1 cellular context compared by ENCODE assay signal in the genomic region with DNA sequence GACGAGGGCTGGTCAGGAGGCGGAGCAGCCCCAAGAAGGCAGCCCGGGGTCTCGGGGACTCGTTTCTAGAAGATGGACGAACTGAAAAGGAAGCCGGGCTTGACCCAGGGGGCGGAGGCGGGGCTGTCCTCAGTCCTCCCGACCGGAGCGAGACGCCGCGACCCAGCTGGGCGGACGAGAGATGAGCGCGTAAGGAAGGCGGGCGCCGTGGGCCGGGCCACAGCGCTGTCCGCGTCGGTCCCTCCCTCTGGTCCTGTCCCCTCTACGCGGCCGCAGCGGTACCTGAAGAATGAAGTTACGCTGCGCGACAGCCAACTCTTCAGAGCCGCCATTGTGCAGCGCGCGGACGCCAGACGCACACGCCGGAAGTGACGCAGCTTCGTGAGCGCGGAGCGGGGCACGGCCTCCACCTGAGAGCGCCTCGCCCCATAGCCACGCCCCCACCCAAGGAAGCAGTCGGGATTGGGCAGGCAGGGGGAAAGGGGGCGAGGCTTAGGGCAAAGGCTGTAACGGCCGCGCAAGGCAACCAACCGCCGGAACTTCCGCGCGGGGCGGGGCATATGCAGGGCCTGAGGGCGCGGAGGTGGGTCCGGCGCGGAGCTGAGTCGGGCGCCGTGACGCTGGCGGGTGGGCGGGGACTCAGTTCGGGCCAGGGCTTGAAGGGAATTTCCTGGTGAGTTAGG.
TF ChIP-seq lines count a peak whose summit lies in the region.

A gene (minus strand): TSS at position 370 of the 683 bp plus-strand sequence. CDS start 38 bp downstream, at position 332.

TF ChIP-seq in HepG2, 621 proteins besides CTCF, POLR2A, EP300 and RAD21 (continued from another document and continues in another):
- TF ChIP-seq, protein P1, sequence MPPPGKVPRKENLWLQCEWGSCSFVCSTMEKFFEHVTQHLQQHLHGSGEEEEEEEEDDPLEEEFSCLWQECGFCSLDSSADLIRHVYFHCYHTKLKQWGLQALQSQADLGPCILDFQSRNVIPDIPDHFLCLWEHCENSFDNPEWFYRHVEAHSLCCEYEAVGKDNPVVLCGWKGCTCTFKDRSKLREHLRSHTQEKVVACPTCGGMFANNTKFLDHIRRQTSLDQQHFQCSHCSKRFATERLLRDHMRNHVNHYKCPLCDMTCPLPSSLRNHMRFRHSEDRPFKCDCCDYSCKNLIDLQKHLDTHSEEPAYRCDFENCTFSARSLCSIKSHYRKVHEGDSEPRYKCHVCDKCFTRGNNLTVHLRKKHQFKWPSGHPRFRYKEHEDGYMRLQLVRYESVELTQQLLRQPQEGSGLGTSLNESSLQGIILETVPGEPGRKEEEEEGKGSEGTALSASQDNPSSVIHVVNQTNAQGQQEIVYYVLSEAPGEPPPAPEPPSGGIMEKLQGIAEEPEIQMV (CRISPR knock-in tag; IDR thresholded peaks at IDR 0.05; ENCODE audit: low read depth) = no peak; the same call in 1 of the 2 replicates
- peak; percentile 50 for TF ChIP-seq XRCC5 (optimal IDR thresholded peaks at IDR 0.05; ENCODE audit: low read length)
- no peak for TF ChIP-seq MAFF (IDR thresholded peaks at IDR 0.05; ENCODE audit: low read depth, low read length)
- TF ChIP-seq, protein P2, sequence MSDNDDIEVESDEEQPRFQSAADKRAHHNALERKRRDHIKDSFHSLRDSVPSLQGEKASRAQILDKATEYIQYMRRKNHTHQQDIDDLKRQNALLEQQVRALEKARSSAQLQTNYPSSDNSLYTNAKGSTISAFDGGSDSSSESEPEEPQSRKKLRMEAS (IDR thresholded peaks at IDR 0.05) = peak; percentile 25
- peak; percentile 53 for TF ChIP-seq HCFC1 (IDR thresholded peaks at IDR 0.05; ENCODE audit: low read depth, low read length)
- TF ChIP-seq, protein P3, sequence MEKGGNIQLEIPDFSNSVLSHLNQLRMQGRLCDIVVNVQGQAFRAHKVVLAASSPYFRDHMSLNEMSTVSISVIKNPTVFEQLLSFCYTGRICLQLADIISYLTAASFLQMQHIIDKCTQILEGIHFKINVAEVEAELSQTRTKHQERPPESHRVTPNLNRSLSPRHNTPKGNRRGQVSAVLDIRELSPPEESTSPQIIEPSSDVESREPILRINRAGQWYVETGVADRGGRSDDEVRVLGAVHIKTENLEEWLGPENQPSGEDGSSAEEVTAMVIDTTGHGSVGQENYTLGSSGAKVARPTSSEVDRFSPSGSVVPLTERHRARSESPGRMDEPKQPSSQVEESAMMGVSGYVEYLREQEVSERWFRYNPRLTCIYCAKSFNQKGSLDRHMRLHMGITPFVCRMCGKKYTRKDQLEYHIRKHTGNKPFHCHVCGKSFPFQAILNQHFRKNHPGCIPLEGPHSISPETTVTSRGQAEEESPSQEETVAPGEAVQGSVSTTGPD (CRISPR knock-in tag; IDR thresholded peaks at IDR 0.05) = no peak
- TF ChIP-seq, protein P4, sequence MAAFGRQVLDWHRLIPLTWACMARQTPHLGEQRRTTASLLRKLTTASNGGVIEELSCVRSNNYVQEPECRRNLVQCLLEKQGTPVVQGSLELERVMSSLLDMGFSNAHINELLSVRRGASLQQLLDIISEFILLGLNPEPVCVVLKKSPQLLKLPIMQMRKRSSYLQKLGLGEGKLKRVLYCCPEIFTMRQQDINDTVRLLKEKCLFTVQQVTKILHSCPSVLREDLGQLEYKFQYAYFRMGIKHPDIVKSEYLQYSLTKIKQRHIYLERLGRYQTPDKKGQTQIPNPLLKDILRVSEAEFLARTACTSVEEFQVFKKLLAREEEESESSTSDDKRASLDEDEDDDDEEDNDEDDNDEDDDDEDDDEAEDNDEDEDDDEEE (CRISPR knock-in tag; IDR thresholded peaks at IDR 0.05) = no peak
- no peak for TF ChIP-seq ZNF652 (CRISPR knock-in tag; IDR thresholded peaks at IDR 0.05; ENCODE audit: borderline replicate concordance, low read depth)
- TF ChIP-seq, protein P5, sequence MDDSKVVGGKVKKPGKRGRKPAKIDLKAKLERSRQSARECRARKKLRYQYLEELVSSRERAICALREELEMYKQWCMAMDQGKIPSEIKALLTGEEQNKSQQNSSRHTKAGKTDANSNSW (CRISPR knock-in tag; IDR thresholded peaks at IDR 0.05; ENCODE audit: borderline replicate concordance) = 0 out of 2 replicates have a peak, but pooled peaks have one; percentile 58
- TF ChIP-seq, protein P6, sequence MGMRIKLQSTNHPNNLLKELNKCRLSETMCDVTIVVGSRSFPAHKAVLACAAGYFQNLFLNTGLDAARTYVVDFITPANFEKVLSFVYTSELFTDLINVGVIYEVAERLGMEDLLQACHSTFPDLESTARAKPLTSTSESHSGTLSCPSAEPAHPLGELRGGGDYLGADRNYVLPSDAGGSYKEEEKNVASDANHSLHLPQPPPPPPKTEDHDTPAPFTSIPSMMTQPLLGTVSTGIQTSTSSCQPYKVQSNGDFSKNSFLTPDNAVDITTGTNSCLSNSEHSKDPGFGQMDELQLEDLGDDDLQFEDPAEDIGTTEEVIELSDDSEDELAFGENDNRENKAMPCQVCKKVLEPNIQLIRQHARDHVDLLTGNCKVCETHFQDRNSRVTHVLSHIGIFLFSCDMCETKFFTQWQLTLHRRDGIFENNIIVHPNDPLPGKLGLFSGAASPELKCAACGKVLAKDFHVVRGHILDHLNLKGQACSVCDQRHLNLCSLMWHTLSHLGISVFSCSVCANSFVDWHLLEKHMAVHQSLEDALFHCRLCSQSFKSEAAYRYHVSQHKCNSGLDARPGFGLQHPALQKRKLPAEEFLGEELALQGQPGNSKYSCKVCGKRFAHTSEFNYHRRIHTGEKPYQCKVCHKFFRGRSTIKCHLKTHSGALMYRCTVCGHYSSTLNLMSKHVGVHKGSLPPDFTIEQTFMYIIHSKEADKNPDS (CRISPR knock-in tag; IDR thresholded peaks at IDR 0.05) = no peak; the same call in 1 of the 2 replicates
- no peak; the same call in 1 of the 2 replicates for TF ChIP-seq ZNF329 (CRISPR knock-in tag; IDR thresholded peaks at IDR 0.05; ENCODE audit: low read depth)
- TF ChIP-seq, protein P7, sequence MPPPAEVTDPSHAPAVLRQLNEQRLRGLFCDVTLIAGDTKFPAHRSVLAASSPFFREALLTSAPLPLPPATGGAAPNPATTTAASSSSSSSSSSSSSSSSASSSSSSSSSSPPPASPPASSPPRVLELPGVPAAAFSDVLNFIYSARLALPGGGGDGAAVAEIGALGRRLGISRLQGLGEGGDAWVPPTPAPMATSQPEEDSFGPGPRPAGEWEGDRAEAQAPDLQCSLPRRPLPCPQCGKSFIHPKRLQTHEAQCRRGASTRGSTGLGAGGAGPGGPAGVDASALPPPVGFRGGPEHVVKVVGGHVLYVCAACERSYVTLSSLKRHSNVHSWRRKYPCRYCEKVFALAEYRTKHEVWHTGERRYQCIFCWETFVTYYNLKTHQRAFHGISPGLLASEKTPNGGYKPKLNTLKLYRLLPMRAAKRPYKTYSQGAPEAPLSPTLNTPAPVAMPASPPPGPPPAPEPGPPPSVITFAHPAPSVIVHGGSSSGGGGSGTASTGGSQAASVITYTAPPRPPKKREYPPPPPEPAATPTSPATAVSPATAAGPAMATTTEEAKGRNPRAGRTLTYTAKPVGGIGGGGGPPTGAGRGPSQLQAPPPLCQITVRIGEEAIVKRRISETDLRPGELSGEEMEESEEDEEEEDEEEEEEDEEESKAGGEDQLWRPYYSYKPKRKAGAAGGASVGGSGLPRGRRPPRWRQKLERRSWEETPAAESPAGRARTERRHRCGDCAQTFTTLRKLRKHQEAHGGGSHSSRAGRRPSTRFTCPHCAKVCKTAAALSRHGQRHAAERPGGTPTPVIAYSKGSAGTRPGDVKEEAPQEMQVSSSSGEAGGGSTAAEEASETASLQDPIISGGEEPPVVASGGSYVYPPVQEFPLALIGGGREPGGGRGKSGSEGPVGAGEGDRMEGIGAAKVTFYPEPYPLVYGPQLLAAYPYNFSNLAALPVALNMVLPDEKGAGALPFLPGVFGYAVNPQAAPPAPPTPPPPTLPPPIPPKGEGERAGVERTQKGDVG (CRISPR knock-in tag; IDR thresholded peaks at IDR 0.05; ENCODE audit: borderline replicate concordance) = no peak; the same call in 1 of the 2 replicates
- TF ChIP-seq DPF2 (CRISPR knock-in tag; IDR thresholded peaks at IDR 0.05; ENCODE audit: borderline replicate concordance, low read depth) = no peak
- TF ChIP-seq, protein P8, sequence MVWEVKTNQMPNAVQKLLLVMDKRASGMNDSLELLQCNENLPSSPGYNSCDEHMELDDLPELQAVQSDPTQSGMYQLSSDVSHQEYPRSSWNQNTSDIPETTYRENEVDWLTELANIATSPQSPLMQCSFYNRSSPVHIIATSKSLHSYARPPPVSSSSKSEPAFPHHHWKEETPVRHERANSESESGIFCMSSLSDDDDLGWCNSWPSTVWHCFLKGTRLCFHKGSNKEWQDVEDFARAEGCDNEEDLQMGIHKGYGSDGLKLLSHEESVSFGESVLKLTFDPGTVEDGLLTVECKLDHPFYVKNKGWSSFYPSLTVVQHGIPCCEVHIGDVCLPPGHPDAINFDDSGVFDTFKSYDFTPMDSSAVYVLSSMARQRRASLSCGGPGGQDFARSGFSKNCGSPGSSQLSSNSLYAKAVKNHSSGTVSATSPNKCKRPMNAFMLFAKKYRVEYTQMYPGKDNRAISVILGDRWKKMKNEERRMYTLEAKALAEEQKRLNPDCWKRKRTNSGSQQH (CRISPR knock-in tag; IDR thresholded peaks at IDR 0.05; ENCODE audit: low read depth) = no peak; the same call in none of the 2 replicates
- TF ChIP-seq ZMAT3 (CRISPR knock-in tag; conservative IDR thresholded peaks at IDR 0.05) = peak; percentile 85; the same call in 1 of the 2 replicates
- peak; percentile 99 for TF ChIP-seq GABPB1 (CRISPR knock-in tag; IDR thresholded peaks at IDR 0.05)
- TF ChIP-seq, protein P9, sequence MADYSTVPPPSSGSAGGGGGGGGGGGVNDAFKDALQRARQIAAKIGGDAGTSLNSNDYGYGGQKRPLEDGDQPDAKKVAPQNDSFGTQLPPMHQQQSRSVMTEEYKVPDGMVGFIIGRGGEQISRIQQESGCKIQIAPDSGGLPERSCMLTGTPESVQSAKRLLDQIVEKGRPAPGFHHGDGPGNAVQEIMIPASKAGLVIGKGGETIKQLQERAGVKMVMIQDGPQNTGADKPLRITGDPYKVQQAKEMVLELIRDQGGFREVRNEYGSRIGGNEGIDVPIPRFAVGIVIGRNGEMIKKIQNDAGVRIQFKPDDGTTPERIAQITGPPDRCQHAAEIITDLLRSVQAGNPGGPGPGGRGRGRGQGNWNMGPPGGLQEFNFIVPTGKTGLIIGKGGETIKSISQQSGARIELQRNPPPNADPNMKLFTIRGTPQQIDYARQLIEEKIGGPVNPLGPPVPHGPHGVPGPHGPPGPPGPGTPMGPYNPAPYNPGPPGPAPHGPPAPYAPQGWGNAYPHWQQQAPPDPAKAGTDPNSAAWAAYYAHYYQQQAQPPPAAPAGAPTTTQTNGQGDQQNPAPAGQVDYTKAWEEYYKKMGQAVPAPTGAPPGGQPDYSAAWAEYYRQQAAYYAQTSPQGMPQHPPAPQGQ (CRISPR knock-in tag; IDR thresholded peaks at IDR 0.05; ENCODE audit: borderline replicate concordance) = no peak
- TF ChIP-seq ZFX (CRISPR knock-in tag; IDR thresholded peaks at IDR 0.05; ENCODE audit: low read depth) = peak; percentile 71; the same call in 1 of the 2 replicates
- no peak; the same call in 1 of the 2 replicates for TF ChIP-seq ZNF10 (CRISPR knock-in tag; IDR thresholded peaks at IDR 0.05; ENCODE audit: borderline replicate concordance, low read depth)
- TF ChIP-seq ETV6 (CRISPR knock-in tag; conservative IDR thresholded peaks at IDR 0.05) = no peak
- no peak for TF ChIP-seq ARNT (IDR thresholded peaks at IDR 0.05)
- peak; percentile 12; the same call in 1 of the 2 replicates for TF ChIP-seq ZNF891 (CRISPR knock-in tag; IDR thresholded peaks at IDR 0.05)
- TF ChIP-seq, protein P10, sequence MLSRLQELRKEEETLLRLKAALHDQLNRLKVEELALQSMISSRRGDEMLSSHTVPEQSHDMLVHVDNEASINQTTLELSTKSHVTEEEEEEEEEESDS (CRISPR knock-in tag; IDR thresholded peaks at IDR 0.05; ENCODE audit: borderline replicate concordance) = no peak
- TF ChIP-seq, protein P11, sequence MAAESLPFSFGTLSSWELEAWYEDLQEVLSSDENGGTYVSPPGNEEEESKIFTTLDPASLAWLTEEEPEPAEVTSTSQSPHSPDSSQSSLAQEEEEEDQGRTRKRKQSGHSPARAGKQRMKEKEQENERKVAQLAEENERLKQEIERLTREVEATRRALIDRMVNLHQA (CRISPR knock-in tag; IDR thresholded peaks at IDR 0.05) = no peak
- peak; percentile 73; the same call in 1 of the 2 replicates for TF ChIP-seq POLR2AphosphoS2 (IDR thresholded peaks at IDR 0.05; ENCODE audit: low read depth, low read length)
- TF ChIP-seq PAF1 (CRISPR knock-in tag; IDR thresholded peaks at IDR 0.05) = no peak
- TF ChIP-seq AKAP8 (CRISPR knock-in tag; IDR thresholded peaks at IDR 0.05) = no peak
- TF ChIP-seq ZNF772 (CRISPR knock-in tag; IDR thresholded peaks at IDR 0.05) = peak; percentile 75; the same call in 1 of the 2 replicates
- TF ChIP-seq FOXM1 (CRISPR knock-in tag; IDR thresholded peaks at IDR 0.05) = no peak
- peak; percentile 61; the same call in 1 of the 2 replicates for TF ChIP-seq CBX5 (CRISPR knock-in tag; IDR thresholded peaks at IDR 0.05; ENCODE audit: borderline replicate concordance)
- TF ChIP-seq SSRP1 (CRISPR knock-in tag; IDR thresholded peaks at IDR 0.05) = no peak
- TF ChIP-seq KLF15 (CRISPR knock-in tag; IDR thresholded peaks at IDR 0.05; ENCODE audit: borderline replicate concordance) = 0 out of 2 replicates have a peak, but pooled peaks have one; percentile 6
- no peak for TF ChIP-seq ZSCAN30 (CRISPR knock-in tag; IDR thresholded peaks at IDR 0.05)
- peak; percentile 83 for TF ChIP-seq ZSCAN9 (CRISPR knock-in tag; IDR thresholded peaks at IDR 0.05; ENCODE audit: borderline replicate concordance)
